1 cellular context compared by ENCODE assay signal in the genomic region with DNA sequence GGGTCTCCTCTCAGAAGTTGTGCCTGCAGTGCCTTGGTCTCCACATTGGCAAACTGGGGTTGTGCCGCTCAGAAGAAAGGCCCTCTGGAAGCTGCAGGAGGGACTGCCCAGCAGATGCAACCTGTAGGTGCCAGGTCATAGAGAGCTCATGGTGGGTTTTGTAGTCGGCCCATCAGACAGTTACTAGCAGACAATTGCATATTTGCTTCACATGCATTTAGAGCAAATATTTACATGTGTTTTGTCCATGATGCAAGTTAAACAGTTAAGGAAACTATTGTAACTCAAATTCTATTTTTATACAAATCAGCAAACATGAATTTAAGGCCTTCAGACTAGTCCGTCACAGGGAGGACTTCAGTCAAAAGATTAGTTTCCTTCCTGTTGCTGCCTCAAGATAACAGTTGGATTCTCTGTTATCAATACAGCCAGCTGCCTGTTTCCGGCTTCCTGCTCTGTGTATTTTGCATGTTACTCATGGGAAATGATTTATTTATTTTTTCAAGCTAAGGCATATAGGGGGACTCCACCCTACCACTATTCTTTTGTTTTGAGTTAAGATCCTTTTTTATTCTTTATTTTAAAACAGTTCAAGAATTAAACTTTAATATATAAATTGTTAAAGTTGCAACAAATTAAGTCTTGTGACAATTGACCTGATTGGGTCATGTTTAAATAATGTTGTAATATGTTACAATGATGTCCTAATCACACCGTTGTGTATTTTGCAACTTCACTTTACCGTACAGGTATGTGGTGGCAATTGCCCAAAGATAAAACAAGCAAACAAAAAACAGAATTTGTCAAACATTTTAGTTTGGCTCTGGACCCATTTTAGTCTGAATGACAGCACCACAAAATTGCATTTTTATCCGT.
TF ChIP-seq lines count a peak whose summit lies in the region.

No MANE protein-coding gene starts in this region.

TF ChIP-seq in HepG2, 621 proteins besides CTCF, POLR2A, EP300 and RAD21 (continued from another document and continues in another):
- TF ChIP-seq, protein P1, sequence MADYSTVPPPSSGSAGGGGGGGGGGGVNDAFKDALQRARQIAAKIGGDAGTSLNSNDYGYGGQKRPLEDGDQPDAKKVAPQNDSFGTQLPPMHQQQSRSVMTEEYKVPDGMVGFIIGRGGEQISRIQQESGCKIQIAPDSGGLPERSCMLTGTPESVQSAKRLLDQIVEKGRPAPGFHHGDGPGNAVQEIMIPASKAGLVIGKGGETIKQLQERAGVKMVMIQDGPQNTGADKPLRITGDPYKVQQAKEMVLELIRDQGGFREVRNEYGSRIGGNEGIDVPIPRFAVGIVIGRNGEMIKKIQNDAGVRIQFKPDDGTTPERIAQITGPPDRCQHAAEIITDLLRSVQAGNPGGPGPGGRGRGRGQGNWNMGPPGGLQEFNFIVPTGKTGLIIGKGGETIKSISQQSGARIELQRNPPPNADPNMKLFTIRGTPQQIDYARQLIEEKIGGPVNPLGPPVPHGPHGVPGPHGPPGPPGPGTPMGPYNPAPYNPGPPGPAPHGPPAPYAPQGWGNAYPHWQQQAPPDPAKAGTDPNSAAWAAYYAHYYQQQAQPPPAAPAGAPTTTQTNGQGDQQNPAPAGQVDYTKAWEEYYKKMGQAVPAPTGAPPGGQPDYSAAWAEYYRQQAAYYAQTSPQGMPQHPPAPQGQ (CRISPR knock-in tag; IDR thresholded peaks at IDR 0.05; ENCODE audit: borderline replicate concordance): no peak
- TF ChIP-seq KDM5A (IDR thresholded peaks at IDR 0.05; ENCODE audit: borderline replicate concordance, low read length) (peak; percentile 45; the same call in 1 of the 2 replicates), MTF2 (CRISPR knock-in tag; IDR thresholded peaks at IDR 0.05; ENCODE audit: borderline replicate concordance) (no peak), ZIK1 (CRISPR knock-in tag; IDR thresholded peaks at IDR 0.05; ENCODE audit: borderline replicate concordance, low read depth) (no peak), ZNF274 (CRISPR knock-in tag; IDR thresholded peaks at IDR 0.05) (peak; percentile 81), ZNF432 (CRISPR knock-in tag; IDR thresholded peaks at IDR 0.05; ENCODE audit: borderline replicate concordance) (no peak), ZNF75D (CRISPR knock-in tag; IDR thresholded peaks at IDR 0.05; ENCODE audit: borderline replicate concordance) (no peak), HMG20B (CRISPR knock-in tag; conservative IDR thresholded peaks at IDR 0.05) (0 out of 2 replicates have a peak, but pooled peaks have one; percentile 42), ZNF460 (CRISPR knock-in tag; IDR thresholded peaks at IDR 0.05; ENCODE audit: borderline replicate concordance) (no peak), JUND (CRISPR knock-in tag; IDR thresholded peaks at IDR 0.05) (no peak), ZNF670 (CRISPR knock-in tag; IDR thresholded peaks at IDR 0.05; ENCODE audit: borderline replicate concordance) (no peak), STAG1 (CRISPR knock-in tag; IDR thresholded peaks at IDR 0.05) (no peak), POLR2AphosphoS5 (IDR thresholded peaks at IDR 0.05; ENCODE audit: low read depth, low read length) (no peak), CHCHD3 (CRISPR knock-in tag; IDR thresholded peaks at IDR 0.05) (no peak), KDM3A (CRISPR knock-in tag; IDR thresholded peaks at IDR 0.05; ENCODE audit: low read depth) (0 out of 2 replicates have a peak, but pooled peaks have one; percentile 35), ZNF556 (CRISPR knock-in tag; IDR thresholded peaks at IDR 0.05; ENCODE audit: borderline replicate concordance) (peak; percentile 65; the same call in 1 of the 2 replicates), TBX3 (IDR thresholded peaks at IDR 0.05; ENCODE audit: borderline replicate concordance) (peak; percentile 64; the same call in 1 of the 2 replicates), ZNF484 (CRISPR knock-in tag; IDR thresholded peaks at IDR 0.05; ENCODE audit: borderline replicate concordance, low read depth) (no peak), ZNF615 (CRISPR knock-in tag; IDR thresholded peaks at IDR 0.05; ENCODE audit: borderline replicate concordance) (0 out of 2 replicates have a peak, but pooled peaks have one; percentile 57), NCOA1 (CRISPR knock-in tag; IDR thresholded peaks at IDR 0.05) (peak; percentile 68; the same call in 1 of the 2 replicates), MATR3 (CRISPR knock-in tag; IDR thresholded peaks at IDR 0.05) (no peak), ZNF24 (IDR thresholded peaks at IDR 0.05) (0 out of 2 replicates have a peak, but pooled peaks have one; percentile 13), ZNF644 (CRISPR knock-in tag; IDR thresholded peaks at IDR 0.05; ENCODE audit: low read depth) (no peak; the same call in 1 of the 2 replicates), ETV5 (CRISPR knock-in tag; IDR thresholded peaks at IDR 0.05; ENCODE audit: borderline replicate concordance) (peak; percentile 100), ZNF562 (CRISPR knock-in tag; IDR thresholded peaks at IDR 0.05; ENCODE audit: borderline replicate concordance) (no peak)
- TF ChIP-seq, protein P2, sequence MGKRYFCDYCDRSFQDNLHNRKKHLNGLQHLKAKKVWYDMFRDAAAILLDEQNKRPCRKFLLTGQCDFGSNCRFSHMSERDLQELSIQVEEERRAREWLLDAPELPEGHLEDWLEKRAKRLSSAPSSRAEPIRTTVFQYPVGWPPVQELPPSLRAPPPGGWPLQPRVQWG (CRISPR knock-in tag; IDR thresholded peaks at IDR 0.05; ENCODE audit: borderline replicate concordance, low read depth): no peak
- TF ChIP-seq, protein P3, sequence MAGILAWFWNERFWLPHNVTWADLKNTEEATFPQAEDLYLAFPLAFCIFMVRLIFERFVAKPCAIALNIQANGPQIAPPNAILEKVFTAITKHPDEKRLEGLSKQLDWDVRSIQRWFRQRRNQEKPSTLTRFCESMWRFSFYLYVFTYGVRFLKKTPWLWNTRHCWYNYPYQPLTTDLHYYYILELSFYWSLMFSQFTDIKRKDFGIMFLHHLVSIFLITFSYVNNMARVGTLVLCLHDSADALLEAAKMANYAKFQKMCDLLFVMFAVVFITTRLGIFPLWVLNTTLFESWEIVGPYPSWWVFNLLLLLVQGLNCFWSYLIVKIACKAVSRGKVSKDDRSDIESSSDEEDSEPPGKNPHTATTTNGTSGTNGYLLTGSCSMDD (CRISPR knock-in tag; IDR thresholded peaks at IDR 0.05): no peak
- TF ChIP-seq, protein P4, sequence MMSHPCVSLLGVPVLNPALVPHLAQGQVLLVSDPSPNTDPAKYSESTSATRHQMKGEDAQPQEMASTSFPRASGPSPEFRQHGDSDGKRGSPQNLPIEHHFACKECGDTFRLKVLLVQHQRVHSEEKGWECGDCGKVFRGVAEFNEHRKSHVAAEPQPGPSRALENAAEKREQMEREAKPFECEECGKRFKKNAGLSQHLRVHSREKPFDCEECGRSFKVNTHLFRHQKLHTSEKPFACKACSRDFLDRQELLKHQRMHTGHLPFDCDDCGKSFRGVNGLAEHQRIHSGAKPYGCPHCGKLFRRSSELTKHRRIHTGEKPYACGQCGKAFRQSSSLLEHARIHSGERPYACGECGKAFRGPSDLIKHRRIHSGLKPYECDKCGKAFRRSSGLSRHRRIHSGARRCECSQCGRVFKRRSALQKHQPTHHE (CRISPR knock-in tag; IDR thresholded peaks at IDR 0.05; ENCODE audit: borderline replicate concordance): 0 out of 2 replicates have a peak, but pooled peaks have one; percentile 34
- TF ChIP-seq, protein P5, sequence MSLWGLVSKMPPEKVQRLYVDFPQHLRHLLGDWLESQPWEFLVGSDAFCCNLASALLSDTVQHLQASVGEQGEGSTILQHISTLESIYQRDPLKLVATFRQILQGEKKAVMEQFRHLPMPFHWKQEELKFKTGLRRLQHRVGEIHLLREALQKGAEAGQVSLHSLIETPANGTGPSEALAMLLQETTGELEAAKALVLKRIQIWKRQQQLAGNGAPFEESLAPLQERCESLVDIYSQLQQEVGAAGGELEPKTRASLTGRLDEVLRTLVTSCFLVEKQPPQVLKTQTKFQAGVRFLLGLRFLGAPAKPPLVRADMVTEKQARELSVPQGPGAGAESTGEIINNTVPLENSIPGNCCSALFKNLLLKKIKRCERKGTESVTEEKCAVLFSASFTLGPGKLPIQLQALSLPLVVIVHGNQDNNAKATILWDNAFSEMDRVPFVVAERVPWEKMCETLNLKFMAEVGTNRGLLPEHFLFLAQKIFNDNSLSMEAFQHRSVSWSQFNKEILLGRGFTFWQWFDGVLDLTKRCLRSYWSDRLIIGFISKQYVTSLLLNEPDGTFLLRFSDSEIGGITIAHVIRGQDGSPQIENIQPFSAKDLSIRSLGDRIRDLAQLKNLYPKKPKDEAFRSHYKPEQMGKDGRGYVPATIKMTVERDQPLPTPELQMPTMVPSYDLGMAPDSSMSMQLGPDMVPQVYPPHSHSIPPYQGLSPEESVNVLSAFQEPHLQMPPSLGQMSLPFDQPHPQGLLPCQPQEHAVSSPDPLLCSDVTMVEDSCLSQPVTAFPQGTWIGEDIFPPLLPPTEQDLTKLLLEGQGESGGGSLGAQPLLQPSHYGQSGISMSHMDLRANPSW (CRISPR knock-in tag; IDR thresholded peaks at IDR 0.05; ENCODE audit: borderline replicate concordance): no peak
- TF ChIP-seq, protein P6, sequence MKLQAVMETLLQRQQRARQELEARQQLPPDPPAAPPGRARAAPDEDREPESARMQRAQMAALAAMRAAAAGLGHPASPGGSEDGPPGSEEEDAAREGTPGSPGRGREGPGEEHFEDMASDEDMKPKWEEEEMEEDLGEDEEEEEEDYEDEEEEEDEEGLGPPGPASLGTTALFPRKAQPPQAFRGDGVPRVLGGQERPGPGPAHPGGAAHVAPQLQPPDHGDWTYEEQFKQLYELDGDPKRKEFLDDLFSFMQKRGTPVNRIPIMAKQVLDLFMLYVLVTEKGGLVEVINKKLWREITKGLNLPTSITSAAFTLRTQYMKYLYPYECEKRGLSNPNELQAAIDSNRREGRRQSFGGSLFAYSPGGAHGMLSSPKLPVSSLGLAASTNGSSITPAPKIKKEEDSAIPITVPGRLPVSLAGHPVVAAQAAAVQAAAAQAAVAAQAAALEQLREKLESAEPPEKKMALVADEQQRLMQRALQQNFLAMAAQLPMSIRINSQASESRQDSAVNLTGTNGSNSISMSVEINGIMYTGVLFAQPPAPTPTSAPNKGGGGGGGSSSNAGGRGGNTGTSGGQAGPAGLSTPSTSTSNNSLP (IDR thresholded peaks at IDR 0.05; ENCODE audit: low read depth, low read length): peak; percentile 92
- TF ChIP-seq, protein P7, sequence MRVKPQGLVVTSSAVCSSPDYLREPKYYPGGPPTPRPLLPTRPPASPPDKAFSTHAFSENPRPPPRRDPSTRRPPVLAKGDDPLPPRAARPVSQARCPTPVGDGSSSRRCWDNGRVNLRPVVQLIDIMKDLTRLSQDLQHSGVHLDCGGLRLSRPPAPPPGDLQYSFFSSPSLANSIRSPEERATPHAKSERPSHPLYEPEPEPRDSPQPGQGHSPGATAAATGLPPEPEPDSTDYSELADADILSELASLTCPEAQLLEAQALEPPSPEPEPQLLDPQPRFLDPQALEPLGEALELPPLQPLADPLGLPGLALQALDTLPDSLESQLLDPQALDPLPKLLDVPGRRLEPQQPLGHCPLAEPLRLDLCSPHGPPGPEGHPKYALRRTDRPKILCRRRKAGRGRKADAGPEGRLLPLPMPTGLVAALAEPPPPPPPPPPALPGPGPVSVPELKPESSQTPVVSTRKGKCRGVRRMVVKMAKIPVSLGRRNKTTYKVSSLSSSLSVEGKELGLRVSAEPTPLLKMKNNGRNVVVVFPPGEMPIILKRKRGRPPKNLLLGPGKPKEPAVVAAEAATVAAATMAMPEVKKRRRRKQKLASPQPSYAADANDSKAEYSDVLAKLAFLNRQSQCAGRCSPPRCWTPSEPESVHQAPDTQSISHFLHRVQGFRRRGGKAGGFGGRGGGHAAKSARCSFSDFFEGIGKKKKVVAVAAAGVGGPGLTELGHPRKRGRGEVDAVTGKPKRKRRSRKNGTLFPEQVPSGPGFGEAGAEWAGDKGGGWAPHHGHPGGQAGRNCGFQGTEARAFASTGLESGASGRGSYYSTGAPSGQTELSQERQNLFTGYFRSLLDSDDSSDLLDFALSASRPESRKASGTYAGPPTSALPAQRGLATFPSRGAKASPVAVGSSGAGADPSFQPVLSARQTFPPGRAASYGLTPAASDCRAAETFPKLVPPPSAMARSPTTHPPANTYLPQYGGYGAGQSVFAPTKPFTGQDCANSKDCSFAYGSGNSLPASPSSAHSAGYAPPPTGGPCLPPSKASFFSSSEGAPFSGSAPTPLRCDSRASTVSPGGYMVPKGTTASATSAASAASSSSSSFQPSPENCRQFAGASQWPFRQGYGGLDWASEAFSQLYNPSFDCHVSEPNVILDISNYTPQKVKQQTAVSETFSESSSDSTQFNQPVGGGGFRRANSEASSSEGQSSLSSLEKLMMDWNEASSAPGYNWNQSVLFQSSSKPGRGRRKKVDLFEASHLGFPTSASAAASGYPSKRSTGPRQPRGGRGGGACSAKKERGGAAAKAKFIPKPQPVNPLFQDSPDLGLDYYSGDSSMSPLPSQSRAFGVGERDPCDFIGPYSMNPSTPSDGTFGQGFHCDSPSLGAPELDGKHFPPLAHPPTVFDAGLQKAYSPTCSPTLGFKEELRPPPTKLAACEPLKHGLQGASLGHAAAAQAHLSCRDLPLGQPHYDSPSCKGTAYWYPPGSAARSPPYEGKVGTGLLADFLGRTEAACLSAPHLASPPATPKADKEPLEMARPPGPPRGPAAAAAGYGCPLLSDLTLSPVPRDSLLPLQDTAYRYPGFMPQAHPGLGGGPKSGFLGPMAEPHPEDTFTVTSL (CRISPR knock-in tag; IDR thresholded peaks at IDR 0.05; ENCODE audit: borderline replicate concordance): peak; percentile 85; the same call in 1 of the 2 replicates
- TF ChIP-seq, protein P8, sequence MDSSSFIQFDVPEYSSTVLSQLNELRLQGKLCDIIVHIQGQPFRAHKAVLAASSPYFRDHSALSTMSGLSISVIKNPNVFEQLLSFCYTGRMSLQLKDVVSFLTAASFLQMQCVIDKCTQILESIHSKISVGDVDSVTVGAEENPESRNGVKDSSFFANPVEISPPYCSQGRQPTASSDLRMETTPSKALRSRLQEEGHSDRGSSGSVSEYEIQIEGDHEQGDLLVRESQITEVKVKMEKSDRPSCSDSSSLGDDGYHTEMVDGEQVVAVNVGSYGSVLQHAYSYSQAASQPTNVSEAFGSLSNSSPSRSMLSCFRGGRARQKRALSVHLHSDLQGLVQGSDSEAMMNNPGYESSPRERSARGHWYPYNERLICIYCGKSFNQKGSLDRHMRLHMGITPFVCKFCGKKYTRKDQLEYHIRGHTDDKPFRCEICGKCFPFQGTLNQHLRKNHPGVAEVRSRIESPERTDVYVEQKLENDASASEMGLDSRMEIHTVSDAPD (CRISPR knock-in tag; IDR thresholded peaks at IDR 0.05): no peak; the same call in 1 of the 2 replicates
- TF ChIP-seq, protein P9, sequence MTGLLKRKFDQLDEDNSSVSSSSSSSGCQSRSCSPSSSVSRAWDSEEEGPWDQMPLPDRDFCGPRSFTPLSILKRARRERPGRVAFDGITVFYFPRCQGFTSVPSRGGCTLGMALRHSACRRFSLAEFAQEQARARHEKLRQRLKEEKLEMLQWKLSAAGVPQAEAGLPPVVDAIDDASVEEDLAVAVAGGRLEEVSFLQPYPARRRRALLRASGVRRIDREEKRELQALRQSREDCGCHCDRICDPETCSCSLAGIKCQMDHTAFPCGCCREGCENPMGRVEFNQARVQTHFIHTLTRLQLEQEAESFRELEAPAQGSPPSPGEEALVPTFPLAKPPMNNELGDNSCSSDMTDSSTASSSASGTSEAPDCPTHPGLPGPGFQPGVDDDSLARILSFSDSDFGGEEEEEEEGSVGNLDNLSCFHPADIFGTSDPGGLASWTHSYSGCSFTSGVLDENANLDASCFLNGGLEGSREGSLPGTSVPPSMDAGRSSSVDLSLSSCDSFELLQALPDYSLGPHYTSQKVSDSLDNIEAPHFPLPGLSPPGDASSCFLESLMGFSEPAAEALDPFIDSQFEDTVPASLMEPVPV (CRISPR knock-in tag; IDR thresholded peaks at IDR 0.05): no peak
